20 cellular contexts compared by ENCODE assay signal in the genomic region with DNA sequence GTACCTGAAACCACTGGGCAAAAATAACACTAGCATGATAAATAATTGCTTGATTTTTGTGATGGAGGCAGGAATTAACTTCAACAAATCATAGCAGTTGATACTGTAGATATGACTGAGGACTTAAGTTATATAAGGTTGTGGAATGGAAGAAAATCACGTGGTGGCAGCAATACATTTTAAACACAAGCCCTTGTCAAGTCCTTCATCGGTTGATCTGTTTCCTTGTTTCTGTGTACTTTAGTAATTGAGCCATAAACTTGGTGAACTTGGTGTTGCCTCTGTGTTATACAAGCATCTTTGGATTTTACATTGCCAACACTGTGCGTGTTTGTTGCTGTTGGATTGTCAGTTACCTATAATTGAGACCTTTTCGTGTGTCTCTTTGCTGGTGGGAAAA.
"Had no signal": no experiment of that assay in that cellular context is flagged by ENCODE, and none has a peak within 500 bp of the region (broad histone marks: within the 10 kb centered on the region; RNA-seq: fewer than 3 reads in every experiment).

No MANE protein-coding gene starts in this region.

- H3K36me3 ChIP-seq: left ventricle myocardium inferior, lower lobe of right lung, pancreas, thyroid gland, upper lobe of left lung, uterus had no signal

- H3K36me3 Mint-ChIP-seq: immature natural killer cell, mesothelial cell of epicardium, naive B cell had no signal

- DNase-seq: dermis blood vessel endothelial cell; foreskin keratinocyte; immature natural killer cell; left ventricle myocardium inferior; lower lobe of right lung; naive B cell; occipital lobe; pancreas; right cardiac atrium; stimulated activated CD4-positive, alpha-beta T cell treated with anti-CD3 and anti-CD28 coated beads, Interleukin-2, amount 100 ng/mL, for 48 hours; stimulated activated naive CD4-positive, alpha-beta T cell treated with Interleukin-2 at 50 U/mL for 16 hours; thyroid gland; upper lobe of left lung; uterus had no signal

- H3K4me1 ChIP-seq: foreskin keratinocyte, left ventricle myocardium inferior, lower lobe of right lung, pancreas, thyroid gland, upper lobe of left lung, uterus had no signal

- H3K27ac ChIP-seq: foreskin keratinocyte, left ventricle myocardium inferior, lower lobe of right lung, pancreas, thyroid gland, upper lobe of left lung, uterus had no signal

- H3K4me3 ChIP-seq: left ventricle myocardium inferior, lower lobe of right lung, pancreas, smooth muscle cell, thyroid gland, upper lobe of left lung, uterus had no signal

- FAIRE-seq: keratinocyte, pancreas had no signal

- H3K4me1 Mint-ChIP-seq: immature natural killer cell, memory B cell had no signal

- H3K4me2 ChIP-seq: smooth muscle cell had no signal

- H3K27ac Mint-ChIP-seq: immature natural killer cell, mesothelial cell of epicardium, nephron, progenitor cell of endocrine pancreas had no signal

- H3K27me3 ChIP-seq: pancreas, thyroid gland, upper lobe of left lung, uterus had no signal

- H3K9me3 Mint-ChIP-seq: immature natural killer cell, memory B cell, mesothelial cell of epicardium, nephron had no signal

- ATAC-seq: foreskin keratinocyte, lower lobe of right lung, pancreas had no signal

- H3K4me3 Mint-ChIP-seq: immature natural killer cell, memory B cell, mesothelial cell of epicardium, naive B cell, nephron had no signal

- H3K9me3 ChIP-seq: left ventricle myocardium inferior, lower lobe of right lung, pancreas, thyroid gland, upper lobe of left lung, uterus had no signal

- H3K27me3 Mint-ChIP-seq: memory B cell, naive B cell, progenitor cell of endocrine pancreas had no signal
